In the genomic region with DNA sequence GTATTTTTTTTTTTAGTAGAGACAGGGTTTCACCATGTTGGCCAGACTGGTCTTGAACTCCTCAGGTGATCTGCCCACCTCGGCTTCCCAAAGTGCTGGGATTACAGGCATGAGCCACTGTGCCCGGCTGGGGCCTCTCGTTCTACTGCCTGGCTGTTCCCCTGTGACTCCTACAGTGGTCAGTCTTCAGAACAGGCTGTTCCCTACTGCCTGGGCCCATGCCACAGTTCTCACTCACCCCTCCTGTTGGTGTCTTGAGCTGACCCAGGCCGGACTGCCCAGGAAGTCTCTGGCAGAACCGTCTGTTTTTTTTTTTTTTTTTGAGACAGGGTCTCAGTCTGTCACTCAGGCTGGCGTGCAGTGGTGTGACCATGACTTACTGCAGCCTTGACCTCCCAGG, we compare ENCODE assay signal across 14 cellular contexts. TPM values are rescaled to one million over a fixed set of nuclear protein-coding genes. Genes with fewer than 3 reads are reported as not detected.
DNase-seq lines count a peak whose midpoint lies in the region; ATAC-seq, FAIRE-seq and TF ChIP-seq lines count a peak whose summit lies in the region.
"Had no signal": no experiment of that assay in that cellular context is flagged by ENCODE, and none has a peak within 500 bp of the region (broad histone marks: within the 10 kb centered on the region; RNA-seq: fewer than 3 reads in every experiment).

No MANE protein-coding gene starts in this region.

- no peaks in the 10 kb centered on the region for H3K79me2 ChIP-seq in HepG2 (ENCODE audit: insufficient read depth, low read length)

- no peak for ATAC-seq in activated naive CD4-positive, alpha-beta T cell treated with anti-CD3 and anti-CD28 coated beads, Interleukin-2, amount 50 U/mL, for 72 hours
- ATAC-seq in HepG2 = peak; percentile 2; the same call in 1 of the 3 replicates
- peak in 3 of 4 donors; percentile 44 to 61 (median 54) for ATAC-seq in psoas muscle
- no peak for ATAC-seq in upper lobe of left lung (ENCODE audit: low FRiP score in 2 of 2)
- ATAC-seq in GM21786 (IDR thresholded peaks at IDR 0.05; ENCODE audit: unreplicated experiment) = no peak
- ATAC-seq in HG03280 (IDR thresholded peaks at IDR 0.05; ENCODE audit: unreplicated experiment) = no peak

- POLR2A ChIA-PET in HepG2 (lab: Yijun Ruan, JAX) = interaction anchor here (0.6 to 14.3 kb wide), 34 partner anchors 8 to 495 kb away, joined by 3 to 481 read pairs (median 5); a partner anchor contains a TSS

- DNase-seq in activated naive CD4-positive, alpha-beta T cell treated with anti-CD3 and anti-CD28 coated beads, Interleukin-2, amount 50 U/mL, for 72 hours (ENCODE audit: low spot score in 2 of 2) = no peak
- no peak for DNase-seq in activated naive CD4-positive, alpha-beta T cell treated with anti-CD3 and anti-CD28 coated beads, Interleukin-2, amount 10 ng/mL, durations not matched to agents 7 days and 5 days
- DNase-seq in HepG2 (ENCODE audit: low spot score) (no peak), psoas muscle (no peak), upper lobe of left lung (no peak), iPS-NIHi11 (ENCODE audit: low spot score) (no peak)
- DNase-seq: 8988T, H7, MM.1S, NCI-H1105 treated with DMSO at 0.1 percent for 48 hours, NCI-H187 had no signal

- H3K27ac Mint-ChIP-seq in activated naive CD4-positive, alpha-beta T cell treated with anti-CD3 and anti-CD28 coated beads, Interleukin-2, amount 50 U/mL, for 72 hours = peak overlapping the region; percentile 9 to 36
- no peak overlapping the region for H3K27ac Mint-ChIP-seq in activated naive CD4-positive, alpha-beta T cell treated with anti-CD3 and anti-CD28 coated beads, Interleukin-2, amount 10 ng/mL, durations not matched to agents 7 days and 5 days

- no peaks in the 10 kb centered on the region for H3K27me3 ChIP-seq in HepG2 (ENCODE audit: control insufficient read depth in 1 of 2, insufficient read depth in 2 of 2, low read length in 2 of 2)
- H3K27me3 ChIP-seq in psoas muscle (ENCODE audit: insufficient read depth in 3 of 3, low read length in 2 of 3) = no peaks in the 10 kb centered on the region
- no peaks in the 10 kb centered on the region for H3K27me3 ChIP-seq in upper lobe of left lung

- 44% methylated on average over 6 of the region's 6 CpGs for whole genome bisulfite sequencing in HepG2 (ENCODE audit: low lambda C conversion rate)
- WGBS in psoas muscle, 3 donors = 31 to 63% (median 49%) methylated on average over 6 of the region's 6 CpGs
- 74 to 82% methylated on average over 6 of the region's 6 CpGs for WGBS in upper lobe of left lung, 2 donors

- peak overlapping the region; percentile 83 for H3K27ac ChIP-seq in HepG2 (ENCODE audit: extremely low read length, insufficient read depth, low read length)
- no peak overlapping the region for H3K27ac ChIP-seq in psoas muscle
- peak overlapping the region; percentile 9 to 61 (median 36) for H3K27ac ChIP-seq in upper lobe of left lung
- H3K27ac ChIP-seq: C4-2B had no signal

- TF ChIP-seq EP300 in HepG2 (IDR thresholded peaks at IDR 0.05; ENCODE audit: low read depth in 2 of 2, low read length in 2 of 2) = no peak
- TF ChIP-seq EP300 in HepG2 (CRISPR knock-in tag; IDR thresholded peaks at IDR 0.05; ENCODE audit: borderline replicate concordance) = no peak
- no peak for TF ChIP-seq EP300 in upper lobe of left lung (IDR thresholded peaks at IDR 0.05)

- H3K4me3 ChIP-seq in HepG2 (replicated peaks in 1 of 3; ENCODE audit: insufficient read depth in 1 of 3, low read depth in 2 of 3, low read length in 3 of 3) (peak overlapping the region in 1 of 3 experiments; percentile 38; a peak in 1 of 6 replicates), psoas muscle (no peak overlapping the region), upper lobe of left lung (no peak overlapping the region)

- in situ Hi-C loops in HepG2 (cut with HindIII; ENCODE audit: extremely low pct_ligation_motif_present, low pct_unique_long_range_greater_than_20kb) = no loop called here

- no peak for TF ChIP-seq RAD21 in HepG2 (CRISPR knock-in tag; IDR thresholded peaks at IDR 0.05)

- H3K4me3 Mint-ChIP-seq in activated naive CD4-positive, alpha-beta T cell treated with anti-CD3 and anti-CD28 coated beads, Interleukin-2, amount 10 ng/mL, durations not matched to agents 7 days and 5 days = no peak overlapping the region

- no TSS peak for BruUV-seq in HepG2 (replicated peaks; lab: Mats Ljungman, UMichigan)

- H3K27me3 Mint-ChIP-seq in activated naive CD4-positive, alpha-beta T cell treated with anti-CD3 and anti-CD28 coated beads, Interleukin-2, amount 10 ng/mL, durations not matched to agents 7 days and 5 days = no peaks in the 10 kb centered on the region

- H3K9me3 ChIP-seq in HepG2 (ENCODE audit: low read length) (no peaks in the 10 kb centered on the region), psoas muscle (no peaks in the 10 kb centered on the region), upper lobe of left lung (no peaks in the 10 kb centered on the region)

- H4K20me1 ChIP-seq in HepG2 (ENCODE audit: insufficient read depth, low read length) = no peaks in the 10 kb centered on the region

- CTCF ChIA-PET in activated naive CD4-positive, alpha-beta T cell treated with anti-CD3 and anti-CD28 coated beads, Interleukin-2, amount 10 ng/mL, durations not matched to agents 7 days and 5 days (lab: Charles Lee) = interaction anchor here (1.1 to 8.5 kb wide), 7 partner anchors 10 to 174 kb away, joined by 3 to 87 read pairs (median 4); a partner anchor contains a TSS
- CTCF ChIA-PET in HepG2 (lab: Yijun Ruan, JAX; ENCODE audit: low intra/inter-chr PET ratio, low total read pairs) = interaction anchor here (0.8 to 3.9 kb wide), 2 partner anchors 78 to 98 kb away, joined by 3 to 55 read pairs; a partner anchor contains a TSS

- H3K36me3 Mint-ChIP-seq in activated naive CD4-positive, alpha-beta T cell treated with anti-CD3 and anti-CD28 coated beads, Interleukin-2, amount 50 U/mL, for 72 hours = no peaks in the 10 kb centered on the region
- H3K36me3 Mint-ChIP-seq in activated naive CD4-positive, alpha-beta T cell treated with anti-CD3 and anti-CD28 coated beads, Interleukin-2, amount 10 ng/mL, durations not matched to agents 7 days and 5 days = no peaks in the 10 kb centered on the region

- H3K9ac ChIP-seq in HepG2 (ENCODE audit: insufficient read depth, low read depth, low read length) = peak overlapping the region; percentile 35; the same call in 1 of the 2 replicates

- TF ChIP-seq CTCF in HepG2 (CRISPR knock-in tag; IDR thresholded peaks at IDR 0.05) (no peak), psoas muscle (IDR thresholded peaks at IDR 0.05) (no peak), upper lobe of left lung (IDR thresholded peaks at IDR 0.05) (no peak)

- no peaks in the 10 kb centered on the region for H3K9me3 Mint-ChIP-seq in activated naive CD4-positive, alpha-beta T cell treated with anti-CD3 and anti-CD28 coated beads, Interleukin-2, amount 50 U/mL, for 72 hours
- no peaks in the 10 kb centered on the region for H3K9me3 Mint-ChIP-seq in activated naive CD4-positive, alpha-beta T cell treated with anti-CD3 and anti-CD28 coated beads, Interleukin-2, amount 10 ng/mL, durations not matched to agents 7 days and 5 days

- peaks cover 71% of the 10 kb centered on the region for H3K4me1 ChIP-seq in HepG2 (ENCODE audit: insufficient read depth, low read length)
- H3K4me1 ChIP-seq in psoas muscle = no peaks in the 10 kb centered on the region
- peaks cover 0 to 14% (median 7%) of the 10 kb centered on the region in 4 donors for H3K4me1 ChIP-seq in upper lobe of left lung

- intact Hi-C loops in HepG2 (cut with micrococcal nuclease; ENCODE audit: unreplicated experiment) (loop anchor here (1.0 kb wide), 2 partner anchors 25 kb away; a partner anchor contains a TSS), psoas muscle (cut with DNase I) (loop anchor here in 1 of 2 donors (2.0 kb wide), 1 partner anchor 99 kb away; a partner anchor contains a TSS)

- H3K36me3 ChIP-seq in HepG2 (replicated peaks in 1 of 2; ENCODE audit: control insufficient read depth in 1 of 2, insufficient read depth in 2 of 2, low read length in 2 of 2) (peaks cover 0 to 2% of the 10 kb centered on the region in 2 experiments; a peak in 1 of 5 replicates), psoas muscle (ENCODE audit: insufficient read depth in 1 of 2, low read depth in 1 of 2) (peaks cover 0 to 4% of the 10 kb centered on the region in 2 donors), upper lobe of left lung (peaks cover 0 to 28% (median 8%) of the 10 kb centered on the region in 4 donors)

- peaks cover 2% of the 10 kb centered on the region for H3K4me1 Mint-ChIP-seq in activated naive CD4-positive, alpha-beta T cell treated with anti-CD3 and anti-CD28 coated beads, Interleukin-2, amount 10 ng/mL, durations not matched to agents 7 days and 5 days

- TF ChIP-seq POLR2A in HepG2 (IDR thresholded peaks at IDR 0.05; ENCODE audit: insufficient read depth in 1 of 2, low read depth in 2 of 2, low read length in 2 of 2) (no peak), upper lobe of left lung (IDR thresholded peaks at IDR 0.05) (no peak)

- FAIRE-seq in HepG2 (lab: Jason Lieb, UNC) = no peak

- no peak overlapping the region for H2AFZ ChIP-seq in HepG2 (ENCODE audit: low read length)

- peak overlapping the region; percentile 46 for H3K4me2 ChIP-seq in HepG2 (ENCODE audit: low read depth, low read length)

RNA-seq across cellular contexts. Expression of a gene that starts 3.3 kb away (rescaled TPM):
- total RNA-seq in activated naive CD4-positive, alpha-beta T cell treated with anti-CD3 and anti-CD28 coated beads, Interleukin-2, amount 50 U/mL, for 72 hours = 1 to 10 TPM; 6.9 to 8.3 TPM
- total RNA-seq in HepG2 (2016; rRNA removed; fragmentation: Illumina TruSeq; extraction: Trizol) = 2.0 and 5.8 TPM in 2 replicates
- 1.8 and 2.5 TPM in 2 replicates for total RNA-seq in HepG2 (2016; cell fraction: cytosol; rRNA removed; fragmentation: Illumina TruSeq; extraction: Trizol; ENCODE audit: low read depth)
- 1.6 and 5.0 TPM in 2 replicates for total RNA-seq in HepG2 (2016; cell fraction: insoluble cytoplasmic fraction; rRNA removed; fragmentation: Illumina TruSeq; extraction: Trizol)
- 2.3 TPM in 2 replicates for total RNA-seq in HepG2 (2016; cell fraction: membrane; rRNA removed; fragmentation: Illumina TruSeq; extraction: Trizol)
- 7.8 and 9.0 TPM in 2 replicates for total RNA-seq in HepG2 (2016; cell fraction: nucleus; rRNA removed; fragmentation: Illumina TruSeq; extraction: Trizol)
- polyA plus RNA-seq in HepG2 (2011; rRNA removed) = 11.4 and 18.0 TPM in 2 replicates
- 5.4 and 6.1 TPM in 2 replicates for polyA plus RNA-seq in HepG2 (2011; cell fraction: cytosol; rRNA removed)
- polyA plus RNA-seq in HepG2 (2011; cell fraction: nucleus; rRNA removed) = 90.2 and 107 TPM in 2 replicates
- polyA plus RNA-seq in HepG2 (2012) = 10.2 and 11.2 TPM in 2 replicates
- polyA plus RNA-seq in HepG2 (2016; cell fraction: cytosol; fragmentation: Illumina TruSeq; extraction: Trizol; ENCODE audit: low read depth) = 0.93 and 1.5 TPM in 2 replicates
- polyA plus RNA-seq in HepG2 (2016; cell fraction: insoluble cytoplasmic fraction; fragmentation: Illumina TruSeq; extraction: Trizol; ENCODE audit: low read depth) = 1.1 and 1.4 TPM in 2 replicates
- 1.8 and 2.0 TPM in 2 replicates for polyA plus RNA-seq in HepG2 (2016; cell fraction: membrane; fragmentation: Illumina TruSeq; extraction: Trizol; ENCODE audit: low read depth)
- 29.8 and 32.4 TPM in 2 replicates for polyA plus RNA-seq in HepG2 (2016; cell fraction: nucleus; fragmentation: Illumina TruSeq; extraction: Trizol; ENCODE audit: insufficient read depth, low read depth)
- 0.84 and 2.9 TPM in 2 replicates for polyA minus RNA-seq in HepG2 (2011; rRNA and poly(A)+ RNA removed; ENCODE audit: low replicate concordance)
- 0.62 and 1.3 TPM in 2 replicates for polyA minus RNA-seq in HepG2 (2011; cell fraction: cytosol; rRNA and poly(A)+ RNA removed)
- polyA minus RNA-seq in HepG2 (2011; cell fraction: nucleus; rRNA and poly(A)+ RNA removed) = 4.0 and 7.6 TPM in 2 replicates
- 1 to 10 TPM in 1 of 4 donors, under 1 TPM in 3; 0.60 to 1.4 (median 0.62) TPM for total RNA-seq in psoas muscle
- 1 to 10 TPM in 2 of 3 donors, under 1 TPM in 1; 0.47 to 1.9 (median 1.1) TPM for polyA plus RNA-seq in psoas muscle
- 10 to 100 TPM in 1 of 6 donors, 1 to 10 TPM in 5; 3.0 to 15.7 (median 7.0) TPM for total RNA-seq in upper lobe of left lung

RNA-seq across cellular contexts. Expression of a gene that starts 23.2 kb away (rescaled TPM):
- total RNA-seq in activated naive CD4-positive, alpha-beta T cell treated with anti-CD3 and anti-CD28 coated beads, Interleukin-2, amount 50 U/mL, for 72 hours = 1 to 10 TPM in 1 of 2 donors, under 1 TPM in 1; 0.34 to 1.5 TPM
- 3.6 and 8.2 TPM in 2 replicates for total RNA-seq in HepG2 (2016; rRNA removed; fragmentation: Illumina TruSeq; extraction: Trizol)
- total RNA-seq in HepG2 (2016; cell fraction: cytosol; rRNA removed; fragmentation: Illumina TruSeq; extraction: Trizol; ENCODE audit: low read depth) = 1.1 and 1.8 TPM in 2 replicates
- total RNA-seq in HepG2 (2016; cell fraction: insoluble cytoplasmic fraction; rRNA removed; fragmentation: Illumina TruSeq; extraction: Trizol) = 2.4 and 9.2 TPM in 2 replicates
- 1.1 and 1.4 TPM in 2 replicates for total RNA-seq in HepG2 (2016; cell fraction: membrane; rRNA removed; fragmentation: Illumina TruSeq; extraction: Trizol)
- 8.8 and 9.0 TPM in 2 replicates for total RNA-seq in HepG2 (2016; cell fraction: nucleus; rRNA removed; fragmentation: Illumina TruSeq; extraction: Trizol)
- 2.1 and 4.3 TPM in 2 replicates for polyA plus RNA-seq in HepG2 (2011; rRNA removed)
- 0.99 and 1.4 TPM in 2 replicates for polyA plus RNA-seq in HepG2 (2011; cell fraction: cytosol; rRNA removed)
- polyA plus RNA-seq in HepG2 (2011; cell fraction: nucleus; rRNA removed) = 26.0 and 30.5 TPM in 2 replicates
- polyA plus RNA-seq in HepG2 (2012) = 3.9 and 4.6 TPM in 2 replicates
- 0.88 and 1.3 TPM in 2 replicates for polyA plus RNA-seq in HepG2 (2016; cell fraction: cytosol; fragmentation: Illumina TruSeq; extraction: Trizol; ENCODE audit: low read depth)
- polyA plus RNA-seq in HepG2 (2016; cell fraction: insoluble cytoplasmic fraction; fragmentation: Illumina TruSeq; extraction: Trizol; ENCODE audit: low read depth) = 2.9 and 4.4 TPM in 2 replicates
- polyA plus RNA-seq in HepG2 (2016; cell fraction: membrane; fragmentation: Illumina TruSeq; extraction: Trizol; ENCODE audit: low read depth) = 1.0 and 1.6 TPM in 2 replicates
- polyA plus RNA-seq in HepG2 (2016; cell fraction: nucleus; fragmentation: Illumina TruSeq; extraction: Trizol; ENCODE audit: insufficient read depth, low read depth) = 26.6 and 28.0 TPM in 2 replicates
- 3.4 and 3.8 TPM in 2 replicates for polyA minus RNA-seq in HepG2 (2011; rRNA and poly(A)+ RNA removed; ENCODE audit: low replicate concordance)
- polyA minus RNA-seq in HepG2 (2011; cell fraction: cytosol; rRNA and poly(A)+ RNA removed) = 3.0 TPM in 2 replicates
- polyA minus RNA-seq in HepG2 (2011; cell fraction: nucleus; rRNA and poly(A)+ RNA removed) = 4.9 and 7.6 TPM in 2 replicates
- total RNA-seq in psoas muscle = under 1 TPM in 3 of 4 donors, not detected in 1; 0.16 to 0.36 (median 0.19) TPM
- polyA plus RNA-seq in psoas muscle = under 1 TPM; 0.03 to 0.07 (median 0.05) TPM
- 100 to 1,000 TPM in 1 of 6 donors, 10 to 100 TPM in 5; 47.5 to 142 (median 63.4) TPM for total RNA-seq in upper lobe of left lung
- total RNA-seq: H7 had no signal

RNA-seq across cellular contexts. Expression of a gene that starts 24.9 kb away (rescaled TPM):
- total RNA-seq in activated naive CD4-positive, alpha-beta T cell treated with anti-CD3 and anti-CD28 coated beads, Interleukin-2, amount 50 U/mL, for 72 hours = 10 to 100 TPM; 13.4 to 20.5 TPM
- total RNA-seq in HepG2 (2016; rRNA removed; fragmentation: Illumina TruSeq; extraction: Trizol) (14.7 and 18.0 TPM in 2 replicates), psoas muscle (1 to 10 TPM; 3.4 to 8.8 (median 7.0) TPM), upper lobe of left lung (10 to 100 TPM in 5 of 6 donors, not detected in 1; 13.6 to 29.3 (median 17.0) TPM)
- 26.3 and 36.8 TPM in 2 replicates for total RNA-seq in HepG2 (2016; cell fraction: cytosol; rRNA removed; fragmentation: Illumina TruSeq; extraction: Trizol; ENCODE audit: low read depth)
- 13.8 and 19.0 TPM in 2 replicates for total RNA-seq in HepG2 (2016; cell fraction: insoluble cytoplasmic fraction; rRNA removed; fragmentation: Illumina TruSeq; extraction: Trizol)
- 38.9 and 47.5 TPM in 2 replicates for total RNA-seq in HepG2 (2016; cell fraction: membrane; rRNA removed; fragmentation: Illumina TruSeq; extraction: Trizol)
- 9.0 and 10.9 TPM in 2 replicates for total RNA-seq in HepG2 (2016; cell fraction: nucleus; rRNA removed; fragmentation: Illumina TruSeq; extraction: Trizol)
- polyA plus RNA-seq in HepG2 (2011; rRNA removed) (21.3 and 29.4 TPM in 2 replicates), psoas muscle (10 to 100 TPM; 14.7 to 21.1 (median 19.4) TPM)
- 20.7 and 26.7 TPM in 2 replicates for polyA plus RNA-seq in HepG2 (2011; cell fraction: cytosol; rRNA removed)
- polyA plus RNA-seq in HepG2 (2011; cell fraction: nucleus; rRNA removed) = 68.4 and 69.7 TPM in 2 replicates
- polyA plus RNA-seq in HepG2 (2012) = 17.2 and 19.1 TPM in 2 replicates
- 36.8 and 50.4 TPM in 2 replicates for polyA plus RNA-seq in HepG2 (2016; cell fraction: cytosol; fragmentation: Illumina TruSeq; extraction: Trizol; ENCODE audit: low read depth)
- polyA plus RNA-seq in HepG2 (2016; cell fraction: insoluble cytoplasmic fraction; fragmentation: Illumina TruSeq; extraction: Trizol; ENCODE audit: low read depth) = 17.0 and 17.1 TPM in 2 replicates
- polyA plus RNA-seq in HepG2 (2016; cell fraction: membrane; fragmentation: Illumina TruSeq; extraction: Trizol; ENCODE audit: low read depth) = 37.6 and 44.5 TPM in 2 replicates
- polyA plus RNA-seq in HepG2 (2016; cell fraction: nucleus; fragmentation: Illumina TruSeq; extraction: Trizol; ENCODE audit: insufficient read depth, low read depth) = 23.5 and 24.6 TPM in 2 replicates
- polyA minus RNA-seq in HepG2 (2011; rRNA and poly(A)+ RNA removed; ENCODE audit: low replicate concordance) = 12.3 and 13.2 TPM in 2 replicates
- polyA minus RNA-seq in HepG2 (2011; cell fraction: cytosol; rRNA and poly(A)+ RNA removed) = 3.3 and 7.8 TPM in 2 replicates
- 6.5 and 7.1 TPM in 2 replicates for polyA minus RNA-seq in HepG2 (2011; cell fraction: nucleus; rRNA and poly(A)+ RNA removed)

RNA-seq across cellular contexts. Expression of a gene that starts 24.9 kb away (rescaled TPM):
- 10 to 100 TPM; 31.3 to 42.1 TPM for total RNA-seq in activated naive CD4-positive, alpha-beta T cell treated with anti-CD3 and anti-CD28 coated beads, Interleukin-2, amount 50 U/mL, for 72 hours
- total RNA-seq in HepG2 (2016; rRNA removed; fragmentation: Illumina TruSeq; extraction: Trizol) (120 and 156 TPM in 2 replicates), psoas muscle (10 to 100 TPM; 58.1 to 78.8 (median 64.4) TPM), upper lobe of left lung (10 to 100 TPM; 33.2 to 84.2 (median 57.4) TPM)
- total RNA-seq in HepG2 (2016; cell fraction: cytosol; rRNA removed; fragmentation: Illumina TruSeq; extraction: Trizol; ENCODE audit: low read depth) = 10.7 and 14.1 TPM in 2 replicates
- 117 and 150 TPM in 2 replicates for total RNA-seq in HepG2 (2016; cell fraction: insoluble cytoplasmic fraction; rRNA removed; fragmentation: Illumina TruSeq; extraction: Trizol)
- 29.9 and 30.7 TPM in 2 replicates for total RNA-seq in HepG2 (2016; cell fraction: membrane; rRNA removed; fragmentation: Illumina TruSeq; extraction: Trizol)
- total RNA-seq in HepG2 (2016; cell fraction: nucleus; rRNA removed; fragmentation: Illumina TruSeq; extraction: Trizol) = 86.5 and 102 TPM in 2 replicates
- polyA plus RNA-seq in HepG2 (2011; rRNA removed) (84.2 and 86.4 TPM in 2 replicates), psoas muscle (10 to 100 TPM; 13.0 to 26.1 (median 16.3) TPM)
- 56.8 and 64.7 TPM in 2 replicates for polyA plus RNA-seq in HepG2 (2011; cell fraction: cytosol; rRNA removed)
- polyA plus RNA-seq in HepG2 (2011; cell fraction: nucleus; rRNA removed) = 77.2 and 84.5 TPM in 2 replicates
- 59.6 and 89.0 TPM in 2 replicates for polyA plus RNA-seq in HepG2 (2012)
- 5.3 and 5.6 TPM in 2 replicates for polyA plus RNA-seq in HepG2 (2016; cell fraction: cytosol; fragmentation: Illumina TruSeq; extraction: Trizol; ENCODE audit: low read depth)
- 71.5 and 71.7 TPM in 2 replicates for polyA plus RNA-seq in HepG2 (2016; cell fraction: insoluble cytoplasmic fraction; fragmentation: Illumina TruSeq; extraction: Trizol; ENCODE audit: low read depth)
- 8.6 and 11.1 TPM in 2 replicates for polyA plus RNA-seq in HepG2 (2016; cell fraction: membrane; fragmentation: Illumina TruSeq; extraction: Trizol; ENCODE audit: low read depth)
- polyA plus RNA-seq in HepG2 (2016; cell fraction: nucleus; fragmentation: Illumina TruSeq; extraction: Trizol; ENCODE audit: insufficient read depth, low read depth) = 66.2 and 73.5 TPM in 2 replicates
- polyA minus RNA-seq in HepG2 (2011; rRNA and poly(A)+ RNA removed; ENCODE audit: low replicate concordance) = 73.6 and 303 TPM in 2 replicates
- 201 and 237 TPM in 2 replicates for polyA minus RNA-seq in HepG2 (2011; cell fraction: cytosol; rRNA and poly(A)+ RNA removed)
- polyA minus RNA-seq in HepG2 (2011; cell fraction: nucleus; rRNA and poly(A)+ RNA removed) = 162 and 215 TPM in 2 replicates

Comparison
In these comparisons a context has a peak if more than half of its experiments do, and no peak if none do; other contexts are left out.
1. ATAC-seq: peak in HepG2 (single experiment) and psoas muscle (3 of 4); none in activated naive CD4-positive, alpha-beta T cell treated with anti-CD3 and anti-CD28 coated beads, Interleukin-2, amount 50 U/mL, for 72 hours (0 of 2), upper lobe of left lung (0 of 2), GM21786 (single experiment) and HG03280 (single experiment).